In genomic region chr6:134882426-134883038, GRCh38 we compare ENCODE assay signal across 8 cellular contexts.
A peak's percentile ranks its signal among the peaks of the same experiment; 100 is the strongest.
DNase-seq lines count a peak whose midpoint lies in the region; ATAC-seq and TF ChIP-seq lines count a peak whose summit lies in the region.

No MANE protein-coding gene starts in this region.

- TF ChIP-seq RAD21 in SK-N-SH (IDR thresholded peaks at IDR 0.05; ENCODE audit: low read length) = peak; percentile 90

- peak; percentile 88 for TF ChIP-seq CTCF in AG10803 (conservative IDR thresholded peaks at IDR 0.05; ENCODE audit: low read length)
- peak; percentile 77 for TF ChIP-seq CTCF in SK-N-SH (IDR thresholded peaks at IDR 0.05)

- peaks cover 11% of the 10 kb centered on the region for H3F3A ChIP-seq in SK-N-SH (replicated peaks; ENCODE audit: insufficient read depth)

- H3K4me2 ChIP-seq in SK-N-SH = no peak overlapping the region

- H2AFZ ChIP-seq in SK-N-SH (ENCODE audit: low read depth) = peak overlapping the region; percentile 34; the same call in 1 of the 2 replicates

- H3K79me2 ChIP-seq in SK-N-SH (ENCODE audit: insufficient read depth) = no peaks in the 10 kb centered on the region

- CTCF ChIA-PET in SK-N-SH (lab: Yijun Ruan, JAX) = interaction anchor here (0.6 to 2.6 kb wide), 56 partner anchors 8 to 988 kb away, joined by 3 to 13 read pairs (median 4); no protein-coding TSS in a partner anchor

- H3K9ac ChIP-seq in SK-N-SH = no peak overlapping the region

- no peak overlapping the region for H3K27ac ChIP-seq in SK-N-SH (ENCODE audit: low read depth in 2 of 2, low read length in 1 of 2)

- 38% methylated on average over 10 of the region's 10 CpGs for whole genome bisulfite sequencing in SK-N-SH (ENCODE audit: low lambda C conversion rate)

- H3K4me3 ChIP-seq in AG10803 (ENCODE audit: low read length) = no peak overlapping the region
- no peak overlapping the region for H3K4me3 ChIP-seq in SK-N-SH (ENCODE audit: low read depth in 2 of 2, low read length in 1 of 2)
- no peak overlapping the region for H3K4me3 ChIP-seq in skeletal muscle cell (ENCODE audit: low read depth, low read length)

- peak; percentile 73 for DNase-seq in AG10803 (ENCODE audit: low read depth)
- peak; percentile 25 to 47 for DNase-seq in Kasumi-1 (lab: John Stamatoyannopoulos, UW)
- peak; percentile 44 for DNase-seq in SK-N-SH
- peak; percentile 74 for DNase-seq in astrocyte of the hippocampus (ENCODE audit: low read depth, low spot score)
- DNase-seq in hippocampal formation (lab: John Stamatoyannopoulos, UW) = peak; percentile 59 to 83
- DNase-seq in skeletal muscle cell (ENCODE audit: low read depth) = peak; percentile 45

- H3K9me2 ChIP-seq in SK-N-SH = no peaks in the 10 kb centered on the region

- POLR2A ChIA-PET in SK-N-SH (lab: Yijun Ruan, JAX) = interaction anchor here (0.6 kb wide), 1 partner anchor 68 kb away, joined by 3 read pairs; no protein-coding TSS in a partner anchor

- H4K20me1 ChIP-seq in SK-N-SH (ENCODE audit: insufficient read depth) = no peaks in the 10 kb centered on the region

- H3K27me3 ChIP-seq in SK-N-SH (ENCODE audit: insufficient read depth) = no peaks in the 10 kb centered on the region

- H3K9me3 ChIP-seq in SK-N-SH = no peaks in the 10 kb centered on the region

- TF ChIP-seq EP300 in SK-N-SH (IDR thresholded peaks at IDR 0.05; ENCODE audit: borderline replicate concordance in 1 of 2, low read depth in 1 of 2, low read length in 1 of 2) = no peak

- H3K4me1 ChIP-seq in SK-N-SH (ENCODE audit: control insufficient read depth in 1 of 2, insufficient read depth in 2 of 2, low read depth in 1 of 2, low read length in 1 of 2) = peaks cover 0 to 2% of the 10 kb centered on the region in 2 experiments; a peak in 1 of 4 replicates

- ATAC-seq in GM19025 (IDR thresholded peaks at IDR 0.05; ENCODE audit: low read depth, unreplicated experiment) = peak; percentile 70
- ATAC-seq in HG02840 (IDR thresholded peaks at IDR 0.05; ENCODE audit: low FRiP score, unreplicated experiment) = no peak

- no peaks in the 10 kb centered on the region for H3K36me3 ChIP-seq in SK-N-SH (replicated peaks in 1 of 2; ENCODE audit: control insufficient read depth in 1 of 2, insufficient read depth in 2 of 2, low read length in 1 of 2)

TF ChIP-seq in SK-N-SH, 30 proteins besides CTCF, POLR2A, EP300 and RAD21:
- no peak for TF ChIP-seq TEAD4 (IDR thresholded peaks at IDR 0.05; ENCODE audit: borderline replicate concordance, insufficient read depth)
- TF ChIP-seq SMC3 (IDR thresholded peaks at IDR 0.05; ENCODE audit: low read depth, low read length) = peak; percentile 87
